Comparison of ENCODE assay signal across 1 cellular context in the genomic region with DNA sequence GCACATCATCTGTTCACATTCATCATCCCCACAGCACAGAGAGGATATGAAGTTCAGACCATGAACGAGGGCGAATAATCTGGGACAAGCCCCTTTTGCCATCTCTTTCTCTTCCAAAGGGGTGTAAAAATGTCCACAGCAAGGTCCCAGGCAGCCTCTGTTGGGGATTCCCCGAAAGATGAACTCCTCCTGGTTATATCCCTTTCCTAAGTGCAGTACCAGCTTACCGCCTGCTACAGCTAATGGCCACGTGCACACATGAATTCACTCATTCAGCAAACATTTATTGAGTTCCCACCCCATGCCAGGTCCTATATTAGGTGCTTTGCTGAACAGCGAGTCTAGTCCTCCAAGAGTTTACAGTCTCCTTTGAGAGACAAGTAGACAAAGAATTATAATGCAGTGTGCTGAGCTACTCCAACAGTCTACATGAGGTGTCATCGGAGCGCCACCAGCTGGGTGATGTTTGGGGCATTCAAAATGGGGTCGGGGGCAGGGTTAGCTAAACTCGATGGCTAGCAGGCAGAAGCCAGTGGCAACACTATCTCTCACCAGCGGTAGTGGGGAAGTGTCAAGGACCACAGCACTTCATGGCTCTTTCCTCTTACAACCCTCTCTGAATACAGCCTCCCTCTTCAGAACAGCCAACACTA.
TF ChIP-seq lines count a peak whose summit lies in the region.

No MANE protein-coding gene starts in this region.

TF ChIP-seq in WTC11, 78 proteins besides CTCF, POLR2A, EP300 and RAD21 (continued from another document):
- TF ChIP-seq, protein P1, sequence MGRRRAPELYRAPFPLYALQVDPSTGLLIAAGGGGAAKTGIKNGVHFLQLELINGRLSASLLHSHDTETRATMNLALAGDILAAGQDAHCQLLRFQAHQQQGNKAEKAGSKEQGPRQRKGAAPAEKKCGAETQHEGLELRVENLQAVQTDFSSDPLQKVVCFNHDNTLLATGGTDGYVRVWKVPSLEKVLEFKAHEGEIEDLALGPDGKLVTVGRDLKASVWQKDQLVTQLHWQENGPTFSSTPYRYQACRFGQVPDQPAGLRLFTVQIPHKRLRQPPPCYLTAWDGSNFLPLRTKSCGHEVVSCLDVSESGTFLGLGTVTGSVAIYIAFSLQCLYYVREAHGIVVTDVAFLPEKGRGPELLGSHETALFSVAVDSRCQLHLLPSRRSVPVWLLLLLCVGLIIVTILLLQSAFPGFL (CRISPR knock-in tag; IDR thresholded peaks at IDR 0.05; ENCODE audit: borderline replicate concordance), result no peak
- TF ChIP-seq NFATC4 (CRISPR knock-in tag; IDR thresholded peaks at IDR 0.05) (no peak), OVOL2 (CRISPR knock-in tag; IDR thresholded peaks at IDR 0.05; ENCODE audit: borderline replicate concordance) (no peak), EMX1 (CRISPR knock-in tag; IDR thresholded peaks at IDR 0.05) (no peak), SMAD4 (CRISPR knock-in tag; IDR thresholded peaks at IDR 0.05) (no peak), CREM (CRISPR knock-in tag; IDR thresholded peaks at IDR 0.05) (no peak), FOXP4 (CRISPR knock-in tag; IDR thresholded peaks at IDR 0.05) (no peak), ZNF416 (CRISPR knock-in tag; IDR thresholded peaks at IDR 0.05) (no peak)
- TF ChIP-seq, protein P2, sequence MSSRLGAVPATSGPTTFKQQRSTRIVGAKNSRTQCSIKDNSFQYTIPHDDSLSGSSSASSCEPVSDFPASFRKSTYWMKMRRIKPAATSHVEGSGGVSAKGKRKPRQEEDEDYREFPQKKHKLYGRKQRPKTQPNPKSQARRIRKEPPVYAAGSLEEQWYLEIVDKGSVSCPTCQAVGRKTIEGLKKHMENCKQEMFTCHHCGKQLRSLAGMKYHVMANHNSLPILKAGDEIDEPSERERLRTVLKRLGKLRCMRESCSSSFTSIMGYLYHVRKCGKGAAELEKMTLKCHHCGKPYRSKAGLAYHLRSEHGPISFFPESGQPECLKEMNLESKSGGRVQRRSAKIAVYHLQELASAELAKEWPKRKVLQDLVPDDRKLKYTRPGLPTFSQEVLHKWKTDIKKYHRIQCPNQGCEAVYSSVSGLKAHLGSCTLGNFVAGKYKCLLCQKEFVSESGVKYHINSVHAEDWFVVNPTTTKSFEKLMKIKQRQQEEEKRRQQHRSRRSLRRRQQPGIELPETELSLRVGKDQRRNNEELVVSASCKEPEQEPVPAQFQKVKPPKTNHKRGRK (CRISPR knock-in tag; IDR thresholded peaks at IDR 0.05; ENCODE audit: borderline replicate concordance), result no peak
- TF ChIP-seq, protein P3, sequence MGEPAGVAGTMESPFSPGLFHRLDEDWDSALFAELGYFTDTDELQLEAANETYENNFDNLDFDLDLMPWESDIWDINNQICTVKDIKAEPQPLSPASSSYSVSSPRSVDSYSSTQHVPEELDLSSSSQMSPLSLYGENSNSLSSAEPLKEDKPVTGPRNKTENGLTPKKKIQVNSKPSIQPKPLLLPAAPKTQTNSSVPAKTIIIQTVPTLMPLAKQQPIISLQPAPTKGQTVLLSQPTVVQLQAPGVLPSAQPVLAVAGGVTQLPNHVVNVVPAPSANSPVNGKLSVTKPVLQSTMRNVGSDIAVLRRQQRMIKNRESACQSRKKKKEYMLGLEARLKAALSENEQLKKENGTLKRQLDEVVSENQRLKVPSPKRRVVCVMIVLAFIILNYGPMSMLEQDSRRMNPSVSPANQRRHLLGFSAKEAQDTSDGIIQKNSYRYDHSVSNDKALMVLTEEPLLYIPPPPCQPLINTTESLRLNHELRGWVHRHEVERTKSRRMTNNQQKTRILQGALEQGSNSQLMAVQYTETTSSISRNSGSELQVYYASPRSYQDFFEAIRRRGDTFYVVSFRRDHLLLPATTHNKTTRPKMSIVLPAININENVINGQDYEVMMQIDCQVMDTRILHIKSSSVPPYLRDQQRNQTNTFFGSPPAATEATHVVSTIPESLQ (CRISPR knock-in tag; IDR thresholded peaks at IDR 0.05), result no peak
